19 cellular contexts compared by ENCODE assay signal in the genomic region with DNA sequence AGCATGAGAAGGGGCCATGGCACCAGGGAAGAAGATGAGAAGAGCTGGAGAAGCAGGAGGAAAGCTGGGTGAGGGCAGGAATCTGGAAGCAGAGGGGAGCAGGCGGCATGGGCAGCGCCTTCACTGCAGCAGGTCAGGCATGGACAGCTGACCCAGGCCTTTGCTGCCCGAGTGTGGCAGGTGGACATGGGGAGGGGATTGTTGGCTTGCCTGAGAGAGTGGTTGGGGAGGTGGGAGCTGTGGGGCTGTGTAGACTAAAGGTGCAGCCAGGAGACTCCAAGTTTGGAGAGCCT. TPM values are rescaled to one million over a fixed set of nuclear protein-coding genes. Genes with fewer than 3 reads are reported as not detected.
A peak's percentile ranks its signal among the peaks of the same experiment; 100 is the strongest.
DNase-seq lines count a peak whose midpoint lies in the region; ATAC-seq and TF ChIP-seq lines count a peak whose summit lies in the region.
"Had no signal": no experiment of that assay in that cellular context is flagged by ENCODE, and none has a peak within 500 bp of the region (broad histone marks: within the 10 kb centered on the region; RNA-seq: fewer than 3 reads in every experiment).

No MANE protein-coding gene starts in this region.

- H3K4me1 ChIP-seq in neural progenitor cell, result peaks cover 4% of the 10 kb centered on the region
- H3K4me1 ChIP-seq in vagina, result peaks cover 10% of the 10 kb centered on the region
- H3K4me1 ChIP-seq in lower lobe of right lung, result peaks cover 12% of the 10 kb centered on the region

- no peaks in the 10 kb centered on the region for H3K36me3 ChIP-seq in neural progenitor cell
- no peaks in the 10 kb centered on the region for H3K36me3 ChIP-seq in vagina
- H3K36me3 ChIP-seq in lower lobe of right lung, result no peaks in the 10 kb centered on the region
- H3K36me3 ChIP-seq: BLaER1 treated with 17β-estradiol and CSF1 and Interleukin-3, amounts not matched to agents 10 nM and 100 nM had no signal

- H2AFZ ChIP-seq in neural progenitor cell (replicated peaks), result no peak overlapping the region

- H3K9me3 ChIP-seq in neural progenitor cell (ENCODE audit: low read depth) (no peaks in the 10 kb centered on the region), vagina (no peaks in the 10 kb centered on the region), lower lobe of right lung (no peaks in the 10 kb centered on the region)

- no peaks in the 10 kb centered on the region for H3K4me1 Mint-ChIP-seq in activated CD8-positive, alpha-beta memory T cell treated with anti-CD3 and anti-CD28 coated beads, Interleukin-2, amount 10 ng/mL, durations not matched to agents 7 days and 5 days
- peaks cover 12% of the 10 kb centered on the region for H3K4me1 Mint-ChIP-seq in neural progenitor cell

- peaks cover 3% of the 10 kb centered on the region for H4K20me1 ChIP-seq in neural progenitor cell (ENCODE audit: low read depth)

- no peak for ATAC-seq in activated CD8-positive, alpha-beta memory T cell treated with anti-CD3 and anti-CD28 coated beads, Interleukin-2, amount 10 ng/mL, durations not matched to agents 7 days and 5 days
- ATAC-seq in GM19452 (IDR thresholded peaks at IDR 0.05; ENCODE audit: unreplicated experiment) (no peak), lower lobe of right lung (no peak)
- ATAC-seq: HepG2 had no signal

- H3K4me3 Mint-ChIP-seq in activated CD8-positive, alpha-beta memory T cell treated with anti-CD3 and anti-CD28 coated beads, Interleukin-2, amount 10 ng/mL, durations not matched to agents 7 days and 5 days, result no peak overlapping the region
- H3K4me3 Mint-ChIP-seq in neural progenitor cell, result peak overlapping the region; percentile 34
- H3K4me3 Mint-ChIP-seq: CD4-positive, CD25-positive, alpha-beta regulatory T cell; HFFc6 had no signal

- no peaks in the 10 kb centered on the region for H3F3A ChIP-seq in neural progenitor cell (ENCODE audit: low read depth)

- H3K9ac ChIP-seq in neural progenitor cell, result no peak overlapping the region
- H3K9ac ChIP-seq: BLaER1 treated with 17β-estradiol and CSF1 and Interleukin-3, amounts not matched to agents 10 nM and 100 nM had no signal

- no peaks in the 10 kb centered on the region for H3K36me3 Mint-ChIP-seq in activated CD8-positive, alpha-beta memory T cell treated with anti-CD3 and anti-CD28 coated beads, Interleukin-2, amount 10 ng/mL, durations not matched to agents 7 days and 5 days
- no peaks in the 10 kb centered on the region for H3K36me3 Mint-ChIP-seq in neural progenitor cell
- H3K36me3 Mint-ChIP-seq: CD4-positive, CD25-positive, alpha-beta regulatory T cell had no signal

- no peak overlapping the region for H3K27ac Mint-ChIP-seq in activated CD8-positive, alpha-beta memory T cell treated with anti-CD3 and anti-CD28 coated beads, Interleukin-2, amount 10 ng/mL, durations not matched to agents 7 days and 5 days
- no peak overlapping the region for H3K27ac Mint-ChIP-seq in neural progenitor cell
- H3K27ac Mint-ChIP-seq: CD4-positive, CD25-positive, alpha-beta regulatory T cell; HFFc6 had no signal

- H3K4me2 ChIP-seq in neural progenitor cell, result no peak overlapping the region
- H3K4me2 ChIP-seq: BLaER1 treated with 17β-estradiol and CSF1 and Interleukin-3, amounts not matched to agents 10 nM and 100 nM had no signal

- CTCF ChIA-PET in activated CD8-positive, alpha-beta memory T cell treated with anti-CD3 and anti-CD28 coated beads, Interleukin-2, amount 10 ng/mL, durations not matched to agents 7 days and 5 days (lab: Charles Lee), result interaction anchor here (2.7 kb wide), 1 partner anchor 272 kb away, joined by 27 read pairs; no protein-coding TSS in a partner anchor

- H3K27me3 ChIP-seq in neural progenitor cell (peaks cover 74% of the 10 kb centered on the region), vagina (no peaks in the 10 kb centered on the region), lower lobe of right lung (ENCODE audit: low read depth) (peaks cover 58% of the 10 kb centered on the region)

- TF ChIP-seq CTCF in coronary artery (IDR thresholded peaks at IDR 0.05) (no peak), neural progenitor cell (IDR thresholded peaks at IDR 0.05) (no peak), vagina (IDR thresholded peaks at IDR 0.05) (no peak), lower lobe of right lung (IDR thresholded peaks at IDR 0.05) (no peak)

- intact Hi-C loops in vagina (cut with DNase I), result no loop called here
- intact Hi-C loops in lower lobe of right lung (cut with DNase I), result no loop called here

- H3K27ac ChIP-seq in coronary artery (no peak overlapping the region), neural progenitor cell (no peak overlapping the region), vagina (no peak overlapping the region), lower lobe of right lung (no peak overlapping the region)
- H3K27ac ChIP-seq: BLaER1 treated with 17β-estradiol and CSF1 and Interleukin-3, amounts not matched to agents 10 nM and 100 nM had no signal

- DNase-seq in activated CD8-positive, alpha-beta memory T cell treated with anti-CD3 and anti-CD28 coated beads, Interleukin-2, amount 10 ng/mL, durations not matched to agents 7 days and 5 days, result peak; percentile 25
- no peak for DNase-seq in activated CD8-positive, alpha-beta memory T cell treated with anti-CD3 and anti-CD28 coated beads, Interleukin-2, amount 50 U/mL, for 4 hours
- DNase-seq in coronary artery (ENCODE audit: low spot score) (peak; percentile 56), neural progenitor cell (ENCODE audit: low spot score) (no peak), vagina (ENCODE audit: extremely low spot score in 2 of 2) (peak; percentile 54 to 85), lower lobe of right lung (no peak), NOMO-1 treated with dmso at 0.1 percent for 144 hours (lab: John Stamatoyannopoulos, UW; ENCODE audit: unreplicated experiment) (no peak)
- DNase-seq: 8988T; Calu3; CD4-positive, CD25-positive, alpha-beta regulatory T cell; DMS 273 treated with DMSO at 0.1 percent for 48 hours; GOT3; HCEC 1CT; HFFc6 had no signal

- peaks cover 49% of the 10 kb centered on the region for H3K27me3 Mint-ChIP-seq in activated CD8-positive, alpha-beta memory T cell treated with anti-CD3 and anti-CD28 coated beads, Interleukin-2, amount 10 ng/mL, durations not matched to agents 7 days and 5 days
- peaks cover 43% of the 10 kb centered on the region for H3K27me3 Mint-ChIP-seq in neural progenitor cell (ENCODE audit: insufficient read depth, low read depth)

- H3K79me2 ChIP-seq in neural progenitor cell (ENCODE audit: low read depth), result no peaks in the 10 kb centered on the region

- H3K4me3 ChIP-seq in coronary artery, result no peak overlapping the region
- no peak overlapping the region for H3K4me3 ChIP-seq in neural progenitor cell
- no peak overlapping the region for H3K4me3 ChIP-seq in vagina
- no peak overlapping the region for H3K4me3 ChIP-seq in lower lobe of right lung
- H3K4me3 ChIP-seq: BLaER1 treated with 17β-estradiol and CSF1 and Interleukin-3, amounts not matched to agents 10 nM and 100 nM had no signal

- TF ChIP-seq POLR2A in vagina (IDR thresholded peaks at IDR 0.05), result no peak

- H3K9me3 Mint-ChIP-seq in activated CD8-positive, alpha-beta memory T cell treated with anti-CD3 and anti-CD28 coated beads, Interleukin-2, amount 10 ng/mL, durations not matched to agents 7 days and 5 days (ENCODE audit: low read depth), result no peaks in the 10 kb centered on the region
- no peaks in the 10 kb centered on the region for H3K9me3 Mint-ChIP-seq in neural progenitor cell
- H3K9me3 Mint-ChIP-seq: CD4-positive, CD25-positive, alpha-beta regulatory T cell; HFFc6 had no signal

RNA-seq across cellular contexts. Expression of a gene that starts 2.3 kb away (rescaled TPM):
- total RNA-seq in activated CD8-positive, alpha-beta memory T cell treated with anti-CD3 and anti-CD28 coated beads, Interleukin-2, amount 10 ng/mL, durations not matched to agents 7 days and 5 days, result not detected
- total RNA-seq in neural progenitor cell (ENCODE audit: low replicate concordance) (not detected in 2 replicates), vagina (0.49 TPM), lower lobe of right lung (0.24 TPM)
- total RNA-seq: Calu3; CD4-positive, CD25-positive, alpha-beta regulatory T cell; Daoy; G401; HFFc6 had no signal

Comparison
In these comparisons a context has a peak if more than half of its experiments do, and no peak if none do; other contexts are left out.
1. DNase-seq: peak in activated CD8-positive, alpha-beta memory T cell treated with anti-CD3 and anti-CD28 coated beads, Interleukin-2, amount 10 ng/mL, durations not matched to agents 7 days and 5 days (single experiment), coronary artery (single experiment) and vagina (2 of 2); none in activated CD8-positive, alpha-beta memory T cell treated with anti-CD3 and anti-CD28 coated beads, Interleukin-2, amount 50 U/mL, for 4 hours (single experiment), neural progenitor cell (single experiment), lower lobe of right lung (single experiment) and NOMO-1 treated with dmso at 0.1 percent for 144 hours (single experiment).